11 cellular contexts compared by ENCODE assay signal in genomic region chr3:11289864-11290263, GRCh38. TPM values are rescaled to one million over a fixed set of nuclear protein-coding genes. Genes with fewer than 3 reads are reported as not detected.
A peak's percentile ranks its signal among the peaks of the same experiment; 100 is the strongest.
DNase-seq lines count a peak whose midpoint lies in the region; ATAC-seq and TF ChIP-seq lines count a peak whose summit lies in the region.
"Had no signal": no experiment of that assay in that cellular context is flagged by ENCODE, and none has a peak within 500 bp of the region (broad histone marks: within the 10 kb centered on the region; RNA-seq: fewer than 3 reads in every experiment).

No MANE protein-coding gene starts in this region.

- no peaks in the 10 kb centered on the region for H3K79me2 ChIP-seq in neural progenitor cell (ENCODE audit: low read depth)
- no peaks in the 10 kb centered on the region for H3K79me2 ChIP-seq in trophoblast cell (ENCODE audit: control insufficient read depth, insufficient read depth, low read length, poor library complexity)

- H3K4me1 Mint-ChIP-seq in HFFc6 (ENCODE audit: low read depth) (peaks cover 75% of the 10 kb centered on the region), neural progenitor cell (peaks cover 5% of the 10 kb centered on the region)

- DNase-seq in AG04450 (ENCODE audit: low read depth, low spot score): no peak
- DNase-seq in HFFc6: no peak
- DNase-seq in adrenal gland: no peak
- DNase-seq in neural progenitor cell (ENCODE audit: low spot score): no peak
- DNase-seq in trophoblast cell: no peak
- no peak for DNase-seq in NCI-H524 (lab: John Stamatoyannopoulos, UW)
- DNase-seq: DMS79, NCI-H446 treated with DMSO at 0.1 percent for 48 hours had no signal

- no peak overlapping the region for H3K18ac ChIP-seq in trophoblast cell (ENCODE audit: low read length)

- POLR2A ChIA-PET in AG04450 (lab: Yijun Ruan, JAX): interaction anchor here (1.0 to 2.7 kb wide), 6 partner anchors 9 to 120 kb away, joined by 3 to 16 read pairs (median 4); partner anchors contain the start of gene ATG7

- peaks cover 2% of the 10 kb centered on the region for H3K79me1 ChIP-seq in trophoblast cell (ENCODE audit: low read length)

- no peak overlapping the region for H2BK120ac ChIP-seq in trophoblast cell (ENCODE audit: insufficient read depth, low read length, poor library complexity)

- H3K4me2 ChIP-seq in neural progenitor cell (no peak overlapping the region), trophoblast cell (ENCODE audit: low read length) (no peak overlapping the region)

- H3K9me3 Mint-ChIP-seq in HFFc6 (no peaks in the 10 kb centered on the region), neural progenitor cell (no peaks in the 10 kb centered on the region)
- H3K9me3 Mint-ChIP-seq: nephron had no signal

- no peak for ATAC-seq in HG03175 (IDR thresholded peaks at IDR 0.05; ENCODE audit: unreplicated experiment)

- WGBS in adrenal gland, 4 donors: 76 to 96% (median 84%) methylated on average over 3 of the region's 3 CpGs
- no CpG with 5 or more reads among the region's 3 CpGs for WGBS in trophoblast cell (ENCODE audit: extremely low coverage, insufficient coverage, insufficient read length)

- peak overlapping the region; percentile 77 for H3K27ac ChIP-seq in AG04450 (ENCODE audit: low read depth, low read length)
- H3K27ac ChIP-seq in adrenal gland: peak overlapping the region; percentile 59 to 91 (median 69)
- peak overlapping the region; percentile 5 to 33 for H3K27ac ChIP-seq in mucosa of rectum (ENCODE audit: low read depth in 2 of 2, low read length in 2 of 2)
- H3K27ac ChIP-seq in neural progenitor cell: no peak overlapping the region
- H3K27ac ChIP-seq in trophoblast cell (ENCODE audit: low read depth, low read length): no peak overlapping the region

- CTCF ChIA-PET in AG04450 (lab: Charles Lee): interaction anchor here (3.0 kb wide), 1 partner anchor 229 kb away, joined by 10 read pairs; no protein-coding TSS in a partner anchor

- H3K9me3 ChIP-seq in AG04450 (ENCODE audit: control insufficient read depth, insufficient read depth, low read length): no peaks in the 10 kb centered on the region
- H3K9me3 ChIP-seq in adrenal gland (replicated peaks in 1 of 3): no peaks in the 10 kb centered on the region
- no peaks in the 10 kb centered on the region for H3K9me3 ChIP-seq in mucosa of rectum (ENCODE audit: control insufficient read depth in 2 of 2, low read length in 2 of 2)
- no peaks in the 10 kb centered on the region for H3K9me3 ChIP-seq in neural progenitor cell (ENCODE audit: low read depth)
- H3K9me3 ChIP-seq in trophoblast cell (ENCODE audit: insufficient read depth, low read depth, low read length): no peaks in the 10 kb centered on the region

- H3K4me3 Mint-ChIP-seq in HFFc6: peak overlapping the region; percentile 64; the same call in 1 of the 2 replicates
- no peak overlapping the region for H3K4me3 Mint-ChIP-seq in neural progenitor cell
- H3K4me3 Mint-ChIP-seq: nephron had no signal

- no peaks in the 10 kb centered on the region; the same call in 1 of the 2 replicates for H3K27me3 Mint-ChIP-seq in HFFc6 (ENCODE audit: insufficient read depth)
- peaks cover 5% of the 10 kb centered on the region for H3K27me3 Mint-ChIP-seq in neural progenitor cell (ENCODE audit: insufficient read depth, low read depth)

- no peak overlapping the region for H4K8ac ChIP-seq in trophoblast cell (ENCODE audit: low read depth, low read length)

- H2BK12ac ChIP-seq in trophoblast cell (ENCODE audit: low read length): no peak overlapping the region

- H3K14ac ChIP-seq in trophoblast cell (ENCODE audit: low read length): no peak overlapping the region

- no peaks in the 10 kb centered on the region for H4K20me1 ChIP-seq in neural progenitor cell (ENCODE audit: low read depth)

- TF ChIP-seq CTCF in AG04450 (IDR thresholded peaks at IDR 0.05; ENCODE audit: low read depth, low read length) (no peak), HFFc6 (IDR thresholded peaks at IDR 0.05) (no peak), adrenal gland (IDR thresholded peaks at IDR 0.05) (no peak), neural progenitor cell (IDR thresholded peaks at IDR 0.05) (no peak)

- H3K9ac ChIP-seq in mucosa of rectum (ENCODE audit: low read depth in 1 of 2, low read length in 2 of 2): no peak overlapping the region
- H3K9ac ChIP-seq in neural progenitor cell: no peak overlapping the region
- H3K9ac ChIP-seq in trophoblast cell (ENCODE audit: low read length): no peak overlapping the region

- H3K27ac Mint-ChIP-seq in HFFc6: peak overlapping the region; percentile 96
- no peak overlapping the region for H3K27ac Mint-ChIP-seq in neural progenitor cell

- no peak overlapping the region for H3K23ac ChIP-seq in trophoblast cell (ENCODE audit: low read length)

- no peaks in the 10 kb centered on the region for H3K27me3 ChIP-seq in AG04450 (ENCODE audit: control insufficient read depth, insufficient read depth, low read length)
- no peaks in the 10 kb centered on the region for H3K27me3 ChIP-seq in adrenal gland
- no peaks in the 10 kb centered on the region for H3K27me3 ChIP-seq in mucosa of rectum (ENCODE audit: control insufficient read depth in 2 of 2, insufficient read depth in 2 of 2, low read length in 2 of 2)
- H3K27me3 ChIP-seq in neural progenitor cell: no peaks in the 10 kb centered on the region
- H3K27me3 ChIP-seq in trophoblast cell (ENCODE audit: insufficient read depth, low read length): no peaks in the 10 kb centered on the region

- no peak overlapping the region for H3K4ac ChIP-seq in trophoblast cell (ENCODE audit: low read depth, low read length)

- H2AK5ac ChIP-seq in trophoblast cell (ENCODE audit: low read length): no peak overlapping the region

- H3K4me1 ChIP-seq in adrenal gland (replicated peaks in 1 of 2) (peaks cover 46 to 53% of the 10 kb centered on the region in 2 donors), mucosa of rectum (ENCODE audit: control insufficient read depth in 2 of 2, insufficient read depth in 2 of 2, low read length in 2 of 2) (peaks cover 4 to 17% of the 10 kb centered on the region in 2 donors), neural progenitor cell (no peaks in the 10 kb centered on the region), trophoblast cell (ENCODE audit: control insufficient read depth in 1 of 2, insufficient read depth in 2 of 2, low read length in 2 of 2) (peaks cover 0 to 2% of the 10 kb centered on the region in 2 experiments)

- no peak overlapping the region for H4K12ac ChIP-seq in trophoblast cell (ENCODE audit: low read depth, low read length)

- intact Hi-C loops in adrenal gland (cut with DNase I): no loop called here

- H3K4me3 ChIP-seq in AG04450 (ENCODE audit: low read depth, low read length) (no peak overlapping the region), adrenal gland (no peak overlapping the region), mucosa of rectum (ENCODE audit: low read length in 2 of 2) (no peak overlapping the region), neural progenitor cell (no peak overlapping the region), trophoblast cell (ENCODE audit: low read depth, low read length) (no peak overlapping the region)

- H2AFZ ChIP-seq in neural progenitor cell (replicated peaks) (no peak overlapping the region), trophoblast cell (ENCODE audit: insufficient read depth, low read length, poor library complexity) (no peak overlapping the region)

- H2BK5ac ChIP-seq in trophoblast cell (ENCODE audit: low read depth, low read length, poor library complexity): no peak overlapping the region

- H3K36me3 Mint-ChIP-seq in HFFc6 (ENCODE audit: low read depth): peaks cover 26% of the 10 kb centered on the region
- no peaks in the 10 kb centered on the region for H3K36me3 Mint-ChIP-seq in neural progenitor cell

- H4K91ac ChIP-seq in trophoblast cell (ENCODE audit: low read depth, low read length): no peak overlapping the region

- TF ChIP-seq POLR2A in adrenal gland (IDR thresholded peaks at IDR 0.05): no peak

- H3F3A ChIP-seq in neural progenitor cell (ENCODE audit: low read depth): no peaks in the 10 kb centered on the region

- H3K36me3 ChIP-seq in adrenal gland (replicated peaks in 1 of 2) (no peaks in the 10 kb centered on the region), mucosa of rectum (ENCODE audit: control insufficient read depth in 2 of 2, insufficient read depth in 2 of 2, low read length in 2 of 2) (peaks cover 0 to 7% of the 10 kb centered on the region in 2 donors), neural progenitor cell (no peaks in the 10 kb centered on the region), trophoblast cell (ENCODE audit: control insufficient read depth in 1 of 2, insufficient read depth in 2 of 2, low read length in 2 of 2) (peaks cover 0 to 2% of the 10 kb centered on the region in 2 experiments)

RNA-seq across cellular contexts. Expression of gene ATG7, which starts 17.7 kb away (rescaled TPM):
- polyA plus RNA-seq in AG04450 (2011; rRNA removed): 35.4 and 51.7 TPM in 2 replicates
- 79.8 and 82.2 TPM in 2 replicates for polyA minus RNA-seq in AG04450 (2011; rRNA and poly(A)+ RNA removed)
- total RNA-seq in HFFc6 (2021; fragmentation: NEBNext Ultra II Directional; extraction: Animal tissue kit (Norgen Biotek cat#: 25700)): 10 to 100 TPM; 44.5 to 53.0 (median 49.3) TPM
- total RNA-seq in adrenal gland: 100 to 1,000 TPM in 1 of 8 donors, 10 to 100 TPM in 7; 29.5 to 118 (median 46.2) TPM
- 10 to 100 TPM in 2 of 3 donors, 1 to 10 TPM in 1; 9.1 to 24.2 (median 11.2) TPM for polyA plus RNA-seq in adrenal gland
- 35.5 and 53.5 TPM in 2 replicates for total RNA-seq in neural progenitor cell (ENCODE audit: low replicate concordance)
- polyA plus RNA-seq in trophoblast cell (2013): 23.3 and 24.0 TPM in 2 replicates

Comparison
In these comparisons a context has a peak if more than half of its experiments do, and no peak if none do; other contexts are left out.
1. H3K27ac ChIP-seq: peak in AG04450 (single experiment), adrenal gland (5 of 5) and mucosa of rectum (2 of 2); none in neural progenitor cell (single experiment) and trophoblast cell (single experiment).